ENCODE assay signal across 26 cellular contexts in the genomic region with DNA sequence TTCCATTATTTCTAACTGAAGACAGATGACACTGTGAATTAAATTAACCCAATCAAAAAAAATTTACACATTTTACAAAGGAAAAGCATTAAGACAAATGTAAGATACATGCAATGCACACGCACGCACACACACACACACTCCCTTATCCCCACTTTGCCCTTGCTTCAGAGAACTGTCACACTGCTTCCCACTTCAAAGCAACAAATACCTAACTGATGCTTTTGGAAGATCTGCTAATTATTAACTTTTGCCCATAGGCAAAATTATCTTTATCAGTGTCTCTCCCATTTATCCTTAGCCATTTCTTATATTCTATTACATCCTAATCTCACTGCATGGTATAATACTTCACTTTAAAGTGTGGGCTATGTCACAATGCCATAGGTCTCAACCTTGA.
"Had no signal": no experiment of that assay in that cellular context is flagged by ENCODE, and none has a peak within 500 bp of the region (broad histone marks: within the 10 kb centered on the region; RNA-seq: fewer than 3 reads in every experiment).

No MANE protein-coding gene starts in this region.

- H3K9me3 ChIP-seq: gastrocnemius medialis, left lung, neutrophil, pancreas, thoracic aorta, tibial nerve, upper lobe of left lung had no signal

- H3K4me1 ChIP-seq: left lung, pancreas, tibial nerve had no signal

- H3K27ac Mint-ChIP-seq: endodermal cell; stimulated activated effector memory CD8-positive, alpha-beta T cell treated with anti-CD3 and anti-CD28 coated beads, Interleukin-12 subunit alpha, Interleukin-12 subunit beta, amount 100 ng/mL, for 72 hours had no signal

- H3K27me3 Mint-ChIP-seq: naive thymus-derived CD4-positive, alpha-beta T cell had no signal

- ATAC-seq: esophagus mucosa; gastrocnemius medialis; left lung; naive thymus-derived CD4-positive, alpha-beta T cell; pancreas; sciatic nerve; stimulated activated effector memory CD8-positive, alpha-beta T cell treated with anti-CD3 and anti-CD28 coated beads, Interleukin-12 subunit alpha, Interleukin-12 subunit beta, amount 100 ng/mL, for 72 hours had no signal

- H3K4me3 ChIP-seq: dorsolateral prefrontal cortex, gastrocnemius medialis, left lung, pancreas, smooth muscle cell, thoracic aorta, tibial nerve, upper lobe of left lung had no signal

- DNase-seq: dorsolateral prefrontal cortex; effector CD8-positive, alpha-beta T cell; endodermal cell; foreskin fibroblast; gastrocnemius medialis; head of caudate nucleus; kidney; left lung; mesenchymal stem cell; midbrain; naive thymus-derived CD4-positive, alpha-beta T cell; pancreas; stimulated activated CD4-positive, alpha-beta T cell treated with anti-CD3 and anti-CD28 coated beads, Interleukin-12 subunit alpha, Interleukin-12 subunit beta, amount 100 ng/mL, for 4 hours; stimulated activated CD4-positive, alpha-beta T cell treated with anti-CD3 and anti-CD28 coated beads, Interleukin-1b, Interleukin-23, amount 100 ng/mL, for 48 hours; stimulated activated CD4-positive, alpha-beta T cell treated with anti-CD3 and anti-CD28 coated beads, Interleukin-4, amount 100 ng/mL, for 1 hour; stimulated activated naive CD4-positive, alpha-beta T cell treated with Interleukin-2 at 50 U/mL for 16 hours; upper lobe of left lung had no signal

- H3K9me3 Mint-ChIP-seq: endodermal cell; neural crest cell; stimulated activated effector memory CD8-positive, alpha-beta T cell treated with anti-CD3 and anti-CD28 coated beads, Interleukin-12 subunit alpha, Interleukin-12 subunit beta, amount 100 ng/mL, for 72 hours had no signal

- H3K27me3 ChIP-seq: dorsolateral prefrontal cortex, gastrocnemius medialis, left lung, neutrophil, pancreas, tibial nerve, upper lobe of left lung had no signal

- H3K27ac ChIP-seq: dorsolateral prefrontal cortex, epithelial cell of prostate, gastrocnemius medialis, left lung, neutrophil, pancreas, thoracic aorta, tibial nerve, upper lobe of left lung had no signal

- H3K4me1 Mint-ChIP-seq: stimulated activated effector memory CD8-positive, alpha-beta T cell treated with anti-CD3 and anti-CD28 coated beads, Interleukin-12 subunit alpha, Interleukin-12 subunit beta, amount 100 ng/mL, for 72 hours had no signal

- H3K4me3 Mint-ChIP-seq: endodermal cell; naive thymus-derived CD4-positive, alpha-beta T cell; neural crest cell; stimulated activated effector memory CD8-positive, alpha-beta T cell treated with anti-CD3 and anti-CD28 coated beads, Interleukin-12 subunit alpha, Interleukin-12 subunit beta, amount 100 ng/mL, for 72 hours had no signal

- H3K4me2 ChIP-seq: smooth muscle cell had no signal
